In the genomic region with DNA sequence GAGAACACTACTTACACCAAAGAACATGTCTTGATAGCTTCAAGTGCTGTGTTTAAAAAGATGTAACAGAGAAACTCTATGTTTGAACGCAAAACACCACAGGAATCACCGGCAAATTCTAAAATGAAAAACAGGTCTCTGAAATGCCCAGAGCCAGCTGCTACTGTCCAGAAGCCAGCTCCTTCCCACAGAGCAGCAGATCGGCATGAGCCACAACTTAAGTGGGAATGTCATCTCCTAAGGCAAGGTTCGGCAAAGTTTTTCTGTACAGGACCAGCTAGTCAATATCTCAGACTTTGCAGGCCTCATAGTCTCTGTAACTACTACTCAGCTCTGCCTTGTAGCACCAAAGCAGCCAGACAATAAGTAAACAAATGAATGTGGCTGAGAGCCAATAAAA, we compare ENCODE assay signal across 11 cellular contexts. TPM values are rescaled to one million over a fixed set of nuclear protein-coding genes. Genes with fewer than 3 reads are reported as not detected.
A peak's percentile ranks its signal among the peaks of the same experiment; 100 is the strongest.
DNase-seq lines count a peak whose midpoint lies in the region; ATAC-seq and TF ChIP-seq lines count a peak whose summit lies in the region.
"Had no signal": no experiment of that assay in that cellular context is flagged by ENCODE, and none has a peak within 500 bp of the region (broad histone marks: within the 10 kb centered on the region; RNA-seq: fewer than 3 reads in every experiment).

No MANE protein-coding gene starts in this region.

- TF ChIP-seq CTCF in esophagus muscularis mucosa (IDR thresholded peaks at IDR 0.05), result no peak

- H3K9me3 ChIP-seq in esophagus muscularis mucosa, result no peaks in the 10 kb centered on the region
- no peaks in the 10 kb centered on the region for H3K9me3 ChIP-seq in muscle layer of duodenum (ENCODE audit: control insufficient read depth in 1 of 2, low read length in 2 of 2)
- no peaks in the 10 kb centered on the region for H3K9me3 ChIP-seq in aorta (ENCODE audit: control insufficient read depth, low read length)

- H3K27ac ChIP-seq in esophagus muscularis mucosa (replicated peaks in 1 of 4) (peak overlapping the region; percentile 91 to 99 (median 96)), muscle layer of duodenum (ENCODE audit: low read length) (peak overlapping the region; percentile 93), aorta (ENCODE audit: low read depth in 1 of 2, low read length in 2 of 2) (peak overlapping the region; percentile 64 to 95)

- WGBS in esophagus muscularis mucosa, result 39% methylated on average over 4 of the region's 4 CpGs
- 2 to 4% methylated on average over 4 of the region's 4 CpGs for WGBS in aorta, 2 donors

- ATAC-seq in Right ventricle myocardium superior (ENCODE audit: poor library complexity) (peak; percentile 23), Right ventricle myocardium inferior (no peak), aorta (ENCODE audit: low FRiP score) (no peak)
- ATAC-seq: T-cell had no signal

- no peak for TF ChIP-seq EP300 in esophagus muscularis mucosa (IDR thresholded peaks at IDR 0.05)

- H3K27me3 ChIP-seq in esophagus muscularis mucosa (no peaks in the 10 kb centered on the region), muscle layer of duodenum (ENCODE audit: low read depth, low read length) (no peaks in the 10 kb centered on the region), aorta (ENCODE audit: control insufficient read depth in 1 of 2, insufficient read depth in 2 of 2, low read length in 1 of 2) (no peaks in the 10 kb centered on the region)

- intact Hi-C loops in Right ventricle myocardium superior (cut with DNase I) (no loop called here), Right ventricle myocardium inferior (cut with DNase I) (no loop called here), esophagus muscularis mucosa (cut with DNase I) (no loop called here), aorta (cut with DNase I) (loop anchor here in 1 of 2 donors (10.0 kb wide), 1 partner anchor 81 kb away; no protein-coding TSS in a partner anchor)

- H3K4me3 ChIP-seq in esophagus muscularis mucosa, result peak overlapping the region; percentile 4 to 93 (median 86)
- H3K4me3 ChIP-seq in muscle layer of duodenum (ENCODE audit: low read depth in 1 of 2, low read length in 2 of 2), result peak overlapping the region; percentile 37 to 54
- peak overlapping the region; percentile 22 to 74 for H3K4me3 ChIP-seq in aorta (ENCODE audit: low read length in 2 of 2)

- H3K4me1 ChIP-seq in esophagus muscularis mucosa (peaks cover 55 to 82% (median 81%) of the 10 kb centered on the region in 4 donors), muscle layer of duodenum (ENCODE audit: control insufficient read depth in 1 of 2, insufficient read depth in 2 of 2, low read length in 2 of 2) (peaks cover 20 to 25% of the 10 kb centered on the region in 2 donors), aorta (ENCODE audit: control insufficient read depth in 1 of 2, insufficient read depth in 2 of 2, low read length in 2 of 2) (peaks cover 0 to 2% of the 10 kb centered on the region in 2 donors)

- DNase-seq in Right ventricle myocardium superior (no peak), Right ventricle myocardium inferior (ENCODE audit: missing footprints) (no peak), esophagus muscularis mucosa (ENCODE audit: extremely low spot score) (no peak), aorta (no peak), kidney glomerular epithelial cell (lab: John Stamatoyannopoulos, UW) (no peak), NCI-H510A (lab: John Stamatoyannopoulos, UW) (no peak), NCI-H1436 (lab: John Stamatoyannopoulos, UW) (no peak)
- DNase-seq: cortex of kidney, NCI-H187, T-cell had no signal

- H3K36me3 ChIP-seq in esophagus muscularis mucosa (no peaks in the 10 kb centered on the region), muscle layer of duodenum (ENCODE audit: control insufficient read depth in 1 of 2, insufficient read depth in 2 of 2, low read length in 2 of 2) (peaks cover 0 to 5% of the 10 kb centered on the region in 2 donors), aorta (ENCODE audit: control insufficient read depth in 1 of 2, insufficient read depth in 2 of 2, low read length in 1 of 2) (no peaks in the 10 kb centered on the region)

- no peak for TF ChIP-seq POLR2A in esophagus muscularis mucosa (IDR thresholded peaks at IDR 0.05; ENCODE audit: low read depth)

RNA-seq across cellular contexts. Expression of gene PLOD2, which starts 4.9 kb away (rescaled TPM):
- total RNA-seq in Right ventricle myocardium superior, result 16.9 TPM
- total RNA-seq in Right ventricle myocardium inferior, result 19.7 TPM
- total RNA-seq in esophagus muscularis mucosa, result 10 to 100 TPM; 48.2 to 84.7 (median 54.9) TPM
- 100 to 1,000 TPM; 109 to 147 TPM for total RNA-seq in aorta
- 10 to 100 TPM; 15.4 to 30.8 TPM for polyA plus RNA-seq in aorta
